Comparison of ENCODE assay signal across 9 cellular contexts in genomic region chr10:21173433-21173963, GRCh38.
DNase-seq lines count a peak whose midpoint lies in the region; ATAC-seq and TF ChIP-seq lines count a peak whose summit lies in the region.
"Had no signal": no experiment of that assay in that cellular context is flagged by ENCODE, and none has a peak within 500 bp of the region (broad histone marks: within the 10 kb centered on the region; RNA-seq: fewer than 3 reads in every experiment).

No MANE protein-coding gene starts in this region.

- no peak overlapping the region for H2AFZ ChIP-seq in H9 (ENCODE audit: low read length)

- no peak overlapping the region for H2BK20ac ChIP-seq in H9 (ENCODE audit: low read depth, low read length, poor library complexity, severe bottlenecking)

- peak overlapping the region in 1 of 3 experiments; percentile 30; a peak in 1 of 7 replicates for H3K27ac Mint-ChIP-seq in H9
- no peak overlapping the region for H3K27ac Mint-ChIP-seq in activated CD8-positive, alpha-beta T cell treated with anti-CD3 and anti-CD28 coated beads for 36 hours

- no peak overlapping the region for H4K91ac ChIP-seq in H9 (ENCODE audit: insufficient read length, low read depth, low read length)

- peaks cover 0 to 2% (median 0%) of the 10 kb centered on the region in 3 experiments; a peak in 2 of 7 replicates for H3K36me3 Mint-ChIP-seq in H9 (ENCODE audit: insufficient read depth in 1 of 3, low read depth in 3 of 3)
- H3K36me3 Mint-ChIP-seq in activated CD8-positive, alpha-beta T cell treated with anti-CD3 and anti-CD28 coated beads for 36 hours (ENCODE audit: low read depth), result no peaks in the 10 kb centered on the region

- no peak overlapping the region for H3K4ac ChIP-seq in H9 (ENCODE audit: low read depth, low read length)

- H2BK12ac ChIP-seq in H9 (ENCODE audit: insufficient read length, low read depth, low read length), result no peak overlapping the region

- peaks cover 2% of the 10 kb centered on the region; the same call in 1 of the 2 replicates for H3K27me3 ChIP-seq in H9 (ENCODE audit: insufficient read depth, low read length)
- H3K27me3 ChIP-seq in left ventricle myocardium inferior (ENCODE audit: low read depth), result peaks cover 48% of the 10 kb centered on the region
- H3K27me3 ChIP-seq in skeletal muscle satellite cell (ENCODE audit: control insufficient read depth, insufficient read depth, low read length), result no peaks in the 10 kb centered on the region

- no peak for ATAC-seq in activated CD8-positive, alpha-beta T cell treated with anti-CD3 and anti-CD28 coated beads for 36 hours
- no peak for ATAC-seq in HG02973 (IDR thresholded peaks at IDR 0.05; ENCODE audit: unreplicated experiment)

- H2BK5ac ChIP-seq in H9 (ENCODE audit: insufficient read length, low read length), result no peak overlapping the region

- no CpG with 5 or more reads among the region's 60 CpGs for WGBS in H9 (ENCODE audit: extremely low coverage, insufficient read length, low lambda C conversion rate)

- no peak overlapping the region for H3K18ac ChIP-seq in H9 (ENCODE audit: insufficient read length, low read depth, low read length)

- no peak overlapping the region for H2AK5ac ChIP-seq in H9 (ENCODE audit: insufficient read length, low read length)

- H3K23ac ChIP-seq in H9 (ENCODE audit: insufficient read length, low read depth, low read length), result no peak overlapping the region

- peak overlapping the region; percentile 75 for H3K4me3 ChIP-seq in left ventricle myocardium inferior
- peak overlapping the region; percentile 72 for H3K4me3 ChIP-seq in skeletal muscle satellite cell (ENCODE audit: low read length)

- TF ChIP-seq CTCF in H9 (conservative IDR thresholded peaks at IDR 0.05), result no peak
- no peak for TF ChIP-seq CTCF in activated CD8-positive, alpha-beta T cell treated with anti-CD3 and anti-CD28 coated beads for 36 hours (IDR thresholded peaks at IDR 0.05)
- no peak for TF ChIP-seq CTCF in left ventricle myocardium inferior (IDR thresholded peaks at IDR 0.05; ENCODE audit: borderline replicate concordance)

- H3K4me1 Mint-ChIP-seq in H9, result peaks cover 33 to 44% of the 10 kb centered on the region in 2 experiments
- H3K4me1 Mint-ChIP-seq in activated CD8-positive, alpha-beta T cell treated with anti-CD3 and anti-CD28 coated beads for 36 hours (ENCODE audit: low read depth), result peaks cover 5% of the 10 kb centered on the region

- H3K4me3 Mint-ChIP-seq in H9, result peak overlapping the region; percentile 82 to 90
- peak overlapping the region; percentile 68 for H3K4me3 Mint-ChIP-seq in activated CD8-positive, alpha-beta T cell treated with anti-CD3 and anti-CD28 coated beads for 36 hours

- POLR2A ChIA-PET in activated CD8-positive, alpha-beta T cell treated with anti-CD3 and anti-CD28 coated beads for 36 hours (lab: Charles Lee), result no interaction called here

- no peak overlapping the region for H3K56ac ChIP-seq in H9 (ENCODE audit: insufficient read length, low read depth, low read length)

- H3K4me1 ChIP-seq in H9 (ENCODE audit: insufficient read depth, low read length) (no peaks in the 10 kb centered on the region), left ventricle myocardium inferior (peaks cover 25% of the 10 kb centered on the region), skeletal muscle satellite cell (ENCODE audit: control insufficient read depth, insufficient read depth, low read length) (peaks cover 9% of the 10 kb centered on the region)

- H3K79me2 ChIP-seq in H9 (ENCODE audit: insufficient read depth, low read length), result no peaks in the 10 kb centered on the region

- H2BK15ac ChIP-seq in H9 (ENCODE audit: low read depth, low read length), result no peak overlapping the region

- H3T11ph ChIP-seq in H9 (ENCODE audit: low read length), result no peak overlapping the region

- intact Hi-C loops in activated CD8-positive, alpha-beta T cell treated with anti-CD3 and anti-CD28 coated beads for 36 hours (cut with micrococcal nuclease), result no loop called here
- intact Hi-C loops in left ventricle myocardium inferior (cut with micrococcal nuclease), result no loop called here

- peaks cover 20% of the 10 kb centered on the region for H3K23me2 ChIP-seq in H9 (ENCODE audit: insufficient read length, low read depth, low read length, poor library complexity, severe bottlenecking)

- H3K9me3 Mint-ChIP-seq in H9, result no peaks in the 10 kb centered on the region; a peak in 1 of 5 replicates
- H3K9me3 Mint-ChIP-seq in activated CD8-positive, alpha-beta T cell treated with anti-CD3 and anti-CD28 coated beads for 36 hours, result no peaks in the 10 kb centered on the region

- DNase-seq in H9 (peak; percentile 49), left ventricle myocardium inferior (no peak), islet precursor cell (no peak), DMS114 treated with DMSO at 0.1 percent for 48 hours (lab: John Stamatoyannopoulos, UW; ENCODE audit: unreplicated experiment) (no peak), activated gamma-delta T cell (lab: John Stamatoyannopoulos, UW) (no peak)
- DNase-seq in activated CD8-positive, alpha-beta T cell treated with anti-CD3 and anti-CD28 coated beads for 36 hours, result peak; percentile 2

- H2BK120ac ChIP-seq in H9 (ENCODE audit: low read depth, low read length, poor library complexity, severe bottlenecking), result no peak overlapping the region

- H3K79me1 ChIP-seq in H9 (ENCODE audit: insufficient read depth, low read depth, low read length, poor library complexity, severe bottlenecking), result no peaks in the 10 kb centered on the region

- H3K14ac ChIP-seq in H9 (ENCODE audit: insufficient read depth, low read length), result no peak overlapping the region

- H3K36me3 ChIP-seq in left ventricle myocardium inferior (no peaks in the 10 kb centered on the region), skeletal muscle satellite cell (ENCODE audit: insufficient read depth, low read length) (no peaks in the 10 kb centered on the region)
- H3K36me3 ChIP-seq: adrenal gland had no signal

- CTCF ChIA-PET in activated CD8-positive, alpha-beta T cell treated with anti-CD3 and anti-CD28 coated beads for 36 hours (lab: Charles Lee), result no interaction called here

- H3K27ac ChIP-seq in H9 (ENCODE audit: insufficient read length, low read depth, low read length) (no peak overlapping the region), left ventricle myocardium inferior (replicated peaks) (peak overlapping the region; percentile 76)

- no peaks in the 10 kb centered on the region for H3K9me3 ChIP-seq in H9 (ENCODE audit: control insufficient read depth, low read depth, low read length)
- no peaks in the 10 kb centered on the region for H3K9me3 ChIP-seq in left ventricle myocardium inferior (replicated peaks)
- H3K9me3 ChIP-seq in skeletal muscle satellite cell (replicated peaks; ENCODE audit: low read length), result no peaks in the 10 kb centered on the region
- H3K9me3 ChIP-seq: adrenal gland had no signal

- peaks cover 47% of the 10 kb centered on the region for H3K27me3 Mint-ChIP-seq in H9 (ENCODE audit: low read depth)
- H3K27me3 Mint-ChIP-seq in activated CD8-positive, alpha-beta T cell treated with anti-CD3 and anti-CD28 coated beads for 36 hours, result peaks cover 53% of the 10 kb centered on the region

- no peak overlapping the region for H4K5ac ChIP-seq in H9 (ENCODE audit: insufficient read length, low read depth, low read length)

- H3K9ac ChIP-seq in H9 (ENCODE audit: extremely low read depth, insufficient read length, low read length), result no peak overlapping the region
- peak overlapping the region; percentile 18 for H3K9ac ChIP-seq in skeletal muscle satellite cell (ENCODE audit: low read depth, low read length)

- no peak overlapping the region for H4K8ac ChIP-seq in H9 (replicated peaks; ENCODE audit: insufficient read length, low read depth, low read length)

- peak overlapping the region; percentile 57 for H3K4me2 ChIP-seq in H9 (ENCODE audit: insufficient read depth, insufficient read length, low read length)
- H3K4me2 ChIP-seq in skeletal muscle satellite cell (ENCODE audit: low read length), result peak overlapping the region; percentile 94

- H4K20me1 ChIP-seq in H9 (ENCODE audit: control insufficient read depth, insufficient read depth, insufficient read length), result no peaks in the 10 kb centered on the region

Comparison
In these comparisons a context has a peak if more than half of its experiments do, and no peak if none do; other contexts are left out.
1. DNase-seq: peak in H9 (single experiment) and activated CD8-positive, alpha-beta T cell treated with anti-CD3 and anti-CD28 coated beads for 36 hours (single experiment); none in left ventricle myocardium inferior (single experiment), islet precursor cell (single experiment), DMS114 treated with DMSO at 0.1 percent for 48 hours (single experiment) and activated gamma-delta T cell (single experiment).